In genomic region chr10:133364645-133365431, GRCh38 we compare ENCODE assay signal across 1 cellular context.
A peak's percentile ranks its signal among the peaks of the same experiment; 100 is the strongest.
TF ChIP-seq lines count a peak whose summit lies in the region.

No MANE protein-coding gene starts in this region.

TF ChIP-seq in HepG2, 621 proteins besides CTCF, POLR2A, EP300 and RAD21:
- TF ChIP-seq AGO2 (optimal IDR thresholded peaks at IDR 0.05; ENCODE audit: low read depth, low read length) (peak; percentile 74), NR2F1 (CRISPR knock-in tag; IDR thresholded peaks at IDR 0.05) (no peak), ZNF234 (CRISPR knock-in tag; conservative IDR thresholded peaks at IDR 0.05) (no peak), RBFOX2 (IDR thresholded peaks at IDR 0.05; ENCODE audit: low read depth, low read length) (peak; percentile 67; the same call in 1 of the 2 replicates), ZNF619 (CRISPR knock-in tag; IDR thresholded peaks at IDR 0.05) (no peak), BCL6 (CRISPR knock-in tag; IDR thresholded peaks at IDR 0.05) (no peak)
